8 cellular contexts compared by ENCODE assay signal in the genomic region with DNA sequence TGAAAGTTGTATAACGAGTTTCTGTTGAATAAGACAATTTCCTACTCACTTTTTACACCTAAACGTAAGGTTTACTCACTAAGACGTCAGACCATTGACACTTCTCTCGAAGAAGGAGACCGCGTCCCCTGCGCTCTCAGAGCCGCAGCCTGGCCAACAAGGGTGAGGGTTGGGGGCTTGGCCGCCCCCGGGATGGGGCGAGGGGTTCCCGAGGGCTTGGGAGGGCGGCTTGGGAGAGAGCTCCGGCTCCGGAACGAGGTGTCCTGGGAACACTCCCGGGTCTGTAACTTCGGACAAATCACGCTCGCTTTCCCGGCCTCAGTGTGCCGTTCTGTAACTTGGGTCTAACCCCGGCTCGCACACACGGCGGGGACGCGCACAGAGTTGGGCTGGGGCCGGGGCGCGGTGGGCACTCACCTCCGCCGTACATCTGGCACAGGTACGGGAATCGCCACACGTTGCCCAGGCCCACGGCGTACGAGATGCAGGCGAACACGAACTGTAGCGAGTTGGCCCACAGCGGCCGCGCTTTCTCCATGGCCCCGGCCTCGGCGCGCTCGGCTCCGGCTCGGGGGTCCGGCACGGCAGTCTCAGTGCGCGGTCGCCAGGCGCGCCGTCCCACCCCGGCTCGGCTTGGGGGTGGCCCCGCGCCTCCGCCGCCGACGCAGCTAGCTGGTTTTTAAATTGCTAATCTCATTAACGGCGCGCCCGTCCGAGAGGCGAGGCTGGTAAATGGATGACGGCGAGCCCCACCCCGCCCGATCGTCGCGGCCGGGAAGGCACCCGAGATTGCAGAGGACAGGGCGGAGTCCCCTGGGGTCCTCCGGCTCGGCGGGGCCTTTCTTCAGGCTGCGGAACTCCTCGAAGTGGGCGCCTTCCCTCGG. TPM values are rescaled to one million over a fixed set of nuclear protein-coding genes. Genes with fewer than 3 reads are reported as not detected.
DNase-seq lines count a peak whose midpoint lies in the region; ATAC-seq and TF ChIP-seq lines count a peak whose summit lies in the region.

A gene with protein sequence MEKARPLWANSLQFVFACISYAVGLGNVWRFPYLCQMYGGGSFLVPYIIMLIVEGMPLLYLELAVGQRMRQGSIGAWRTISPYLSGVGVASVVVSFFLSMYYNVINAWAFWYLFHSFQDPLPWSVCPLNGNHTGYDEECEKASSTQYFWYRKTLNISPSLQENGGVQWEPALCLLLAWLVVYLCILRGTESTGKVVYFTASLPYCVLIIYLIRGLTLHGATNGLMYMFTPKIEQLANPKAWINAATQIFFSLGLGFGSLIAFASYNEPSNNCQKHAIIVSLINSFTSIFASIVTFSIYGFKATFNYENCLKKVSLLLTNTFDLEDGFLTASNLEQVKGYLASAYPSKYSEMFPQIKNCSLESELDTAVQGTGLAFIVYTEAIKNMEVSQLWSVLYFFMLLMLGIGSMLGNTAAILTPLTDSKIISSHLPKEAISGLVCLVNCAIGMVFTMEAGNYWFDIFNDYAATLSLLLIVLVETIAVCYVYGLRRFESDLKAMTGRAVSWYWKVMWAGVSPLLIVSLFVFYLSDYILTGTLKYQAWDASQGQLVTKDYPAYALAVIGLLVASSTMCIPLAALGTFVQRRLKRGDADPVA (minus strand): TSS at position 655 of the 884 bp plus-strand sequence. CDS start 117 bp downstream, at position 538.

- H3K27me3 Mint-ChIP-seq in stimulated activated naive B cell treated with anti-CD40 and anti-IgM and Interleukin-4, amounts not matched to agents 10 μg/mL and 1 μg/mL and 100 μg/mL, for 72 hours, result peaks cover 46 to 47% of the 10 kb centered on the region in 2 donors

- no peaks in the 10 kb centered on the region for H3K36me3 Mint-ChIP-seq in stimulated activated naive B cell treated with anti-CD40 and anti-IgM and Interleukin-4, amounts not matched to agents 10 μg/mL and 1 μg/mL and 100 μg/mL, for 72 hours

- H3K9me3 ChIP-seq in adipocyte (ENCODE audit: control insufficient read depth, low read length), result peaks cover 3% of the 10 kb centered on the region

- H3K4me1 ChIP-seq in adipocyte (ENCODE audit: control insufficient read depth, insufficient read depth, low read length), result peaks cover 10% of the 10 kb centered on the region

- no peak for TF ChIP-seq CTCF in kidney epithelial cell (IDR thresholded peaks at IDR 0.05; ENCODE audit: insufficient read depth, low read length, poor library complexity, severe bottlenecking)

- peak; percentile 68 for ATAC-seq in stimulated activated naive B cell treated with anti-CD40 and anti-IgM and Interleukin-4, amounts not matched to agents 10 μg/mL and 1 μg/mL and 100 μg/mL, for 72 hours (replicated peaks)
- ATAC-seq in GM21576 (IDR thresholded peaks at IDR 0.05; ENCODE audit: unreplicated experiment) (no peak), GM18511 (IDR thresholded peaks at IDR 0.05; ENCODE audit: unreplicated experiment) (no peak)

- H3K4me3 ChIP-seq in adipocyte (ENCODE audit: low read length) (peak within 1 kb of the TSS; percentile 65), kidney epithelial cell (ENCODE audit: low read depth, low read length) (peak within 1 kb of the TSS; percentile 70)

- no peak within 1 kb of the TSS for H3K9ac ChIP-seq in adipocyte (ENCODE audit: low read length)

- H3K4me1 Mint-ChIP-seq in stimulated activated naive B cell treated with anti-CD40 and anti-IgM and Interleukin-4, amounts not matched to agents 10 μg/mL and 1 μg/mL and 100 μg/mL, for 72 hours, result peaks cover 17 to 30% of the 10 kb centered on the region in 2 donors

- H3K4me3 Mint-ChIP-seq in stimulated activated naive B cell treated with anti-CD40 and anti-IgM and Interleukin-4, amounts not matched to agents 10 μg/mL and 1 μg/mL and 100 μg/mL, for 72 hours, result peak within 1 kb of the TSS; percentile 79 to 82

- H3K27me3 ChIP-seq in adipocyte (replicated peaks; ENCODE audit: control insufficient read depth, insufficient read depth, low read length) (peaks cover 84% of the 10 kb centered on the region), kidney epithelial cell (ENCODE audit: control insufficient read depth, insufficient read depth, low read length) (peaks cover 9% of the 10 kb centered on the region)

- H3K27ac Mint-ChIP-seq in stimulated activated naive B cell treated with anti-CD40 and anti-IgM and Interleukin-4, amounts not matched to agents 10 μg/mL and 1 μg/mL and 100 μg/mL, for 72 hours, result no peak within 1 kb of the TSS

- H3K36me3 ChIP-seq in adipocyte (ENCODE audit: control insufficient read depth, insufficient read depth, low read length, severe bottlenecking) (no peaks in the 10 kb centered on the region), kidney epithelial cell (ENCODE audit: control insufficient read depth, insufficient read depth, low read length) (no peaks in the 10 kb centered on the region)

- DNase-seq in NCI-H146 (lab: John Stamatoyannopoulos, UW), result peak; percentile 24
- no peak for DNase-seq in NCI-H146 treated with DMSO at 0.1 percent for 48 hours (lab: John Stamatoyannopoulos, UW; ENCODE audit: unreplicated experiment)
- peak; percentile 8 for DNase-seq in adipocyte (ENCODE audit: low read depth)
- DNase-seq in kidney epithelial cell (ENCODE audit: low read depth), result no peak
- no peak for DNase-seq in stimulated activated naive B cell treated with anti-CD40 and anti-IgM and Interleukin-4, amounts not matched to agents 10 μg/mL and 1 μg/mL and 100 μg/mL, for 72 hours
- no peak for DNase-seq in GM03348 (ENCODE audit: low spot score)

- H3K9me3 Mint-ChIP-seq in stimulated activated naive B cell treated with anti-CD40 and anti-IgM and Interleukin-4, amounts not matched to agents 10 μg/mL and 1 μg/mL and 100 μg/mL, for 72 hours, result no peaks in the 10 kb centered on the region

RNA-seq across cellular contexts. Expression of the gene that starts here (rescaled TPM):
- 0.75 and 1.4 TPM in 2 replicates for total RNA-seq in kidney epithelial cell

Comparison
In these comparisons a context has a peak if more than half of its experiments do, and no peak if none do; other contexts are left out.
1. DNase-seq: peak in NCI-H146 (single experiment) and adipocyte (single experiment); none in NCI-H146 treated with DMSO at 0.1 percent for 48 hours (single experiment), kidney epithelial cell (single experiment), stimulated activated naive B cell treated with anti-CD40 and anti-IgM and Interleukin-4, amounts not matched to agents 10 μg/mL and 1 μg/mL and 100 μg/mL, for 72 hours (single experiment) and GM03348 (single experiment).
2. ATAC-seq: peak in stimulated activated naive B cell treated with anti-CD40 and anti-IgM and Interleukin-4, amounts not matched to agents 10 μg/mL and 1 μg/mL and 100 μg/mL, for 72 hours (2 of 2); none in GM21576 (single experiment) and GM18511 (single experiment).